ENCODE assay signal across 13 cellular contexts in the genomic region with DNA sequence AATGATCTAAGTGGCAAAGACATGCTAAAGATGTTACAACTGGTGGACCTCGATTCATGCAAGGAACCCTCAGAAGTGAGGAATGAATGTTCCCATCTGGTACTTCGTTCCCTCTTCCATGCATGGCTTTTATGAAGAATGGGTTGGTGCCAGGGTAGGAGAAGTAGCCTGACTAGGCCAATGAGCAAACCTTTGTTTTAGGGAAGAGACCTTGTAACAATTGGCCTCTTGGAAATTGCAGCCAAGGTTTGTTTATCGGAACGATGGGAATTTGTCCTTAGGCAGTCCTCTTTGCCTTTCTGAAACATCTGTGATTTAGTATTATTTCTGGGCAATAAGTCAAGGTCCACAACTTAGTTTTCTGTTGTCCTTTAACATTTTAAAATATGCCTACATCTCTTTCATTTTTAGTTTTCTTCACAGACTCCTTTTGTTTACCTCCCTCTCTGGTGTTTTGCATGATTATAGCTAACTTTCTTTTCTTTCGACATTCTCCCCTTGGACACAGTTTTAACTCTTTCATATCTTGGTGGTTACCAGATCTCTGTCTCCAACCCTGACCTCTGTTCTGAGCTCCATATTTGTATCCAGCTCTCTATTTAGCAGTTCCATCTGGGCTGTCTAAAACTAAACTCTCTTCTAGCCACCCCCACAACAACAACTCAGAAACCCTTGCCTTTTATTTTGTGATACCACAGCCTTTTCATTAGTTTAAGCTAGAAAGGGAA.
A peak's percentile ranks its signal among the peaks of the same experiment; 100 is the strongest.
DNase-seq lines count a peak whose midpoint lies in the region; TF ChIP-seq lines count a peak whose summit lies in the region.
"Had no signal": no experiment of that assay in that cellular context is flagged by ENCODE, and none has a peak within 500 bp of the region (broad histone marks: within the 10 kb centered on the region; RNA-seq: fewer than 3 reads in every experiment).

No MANE protein-coding gene starts in this region.

- intact Hi-C loops in cardiac septum (cut with DNase I) = no loop called here

- H3K27ac Mint-ChIP-seq in type B pancreatic cell = peak overlapping the region; percentile 66
- no peak overlapping the region for H3K27ac Mint-ChIP-seq in activated CD4-positive, alpha-beta memory T cell treated with anti-CD3 and anti-CD28 coated beads, Interleukin-2, amount 10 ng/mL, durations not matched to agents 7 days and 5 days

- POLR2A ChIA-PET in activated CD4-positive, alpha-beta memory T cell treated with anti-CD3 and anti-CD28 coated beads, Interleukin-2, amount 10 ng/mL, durations not matched to agents 7 days and 5 days (lab: Charles Lee) = no interaction called here

- H3K9me3 Mint-ChIP-seq in type B pancreatic cell = no peaks in the 10 kb centered on the region
- H3K9me3 Mint-ChIP-seq in activated CD4-positive, alpha-beta memory T cell treated with anti-CD3 and anti-CD28 coated beads, Interleukin-2, amount 10 ng/mL, durations not matched to agents 7 days and 5 days = no peaks in the 10 kb centered on the region

- TF ChIP-seq CTCF in HFF-Myc (IDR thresholded peaks at IDR 0.05; ENCODE audit: low read depth, low read length, missing control alignments) (no peak), liver (IDR thresholded peaks at IDR 0.05; ENCODE audit: low read depth, low read length, missing input control) (no peak), type B pancreatic cell (conservative IDR thresholded peaks at IDR 0.05) (no peak)

- H3K9ac ChIP-seq in liver (ENCODE audit: low read depth in 1 of 2, low read length in 2 of 2) = peak overlapping the region in 1 of 2 donors; percentile 12

- CTCF ChIA-PET in activated CD4-positive, alpha-beta memory T cell treated with anti-CD3 and anti-CD28 coated beads, Interleukin-2, amount 10 ng/mL, durations not matched to agents 7 days and 5 days (lab: Charles Lee) = no interaction called here

- no peaks in the 10 kb centered on the region for H3K36me3 Mint-ChIP-seq in type B pancreatic cell
- no peaks in the 10 kb centered on the region for H3K36me3 Mint-ChIP-seq in activated CD4-positive, alpha-beta memory T cell treated with anti-CD3 and anti-CD28 coated beads, Interleukin-2, amount 10 ng/mL, durations not matched to agents 7 days and 5 days (ENCODE audit: low read depth)

- peak overlapping the region; percentile 55 for H3K4me3 Mint-ChIP-seq in type B pancreatic cell
- no peak overlapping the region for H3K4me3 Mint-ChIP-seq in activated CD4-positive, alpha-beta memory T cell treated with anti-CD3 and anti-CD28 coated beads, Interleukin-2, amount 10 ng/mL, durations not matched to agents 7 days and 5 days

- H3K36me3 ChIP-seq in liver (ENCODE audit: control insufficient read depth in 4 of 4, insufficient read depth in 3 of 4, low read depth in 1 of 4, low read length in 3 of 4) = no peaks in the 10 kb centered on the region
- H3K36me3 ChIP-seq: tibial artery had no signal

- peaks cover 28% of the 10 kb centered on the region for H3K4me1 Mint-ChIP-seq in type B pancreatic cell (ENCODE audit: unreplicated experiment)
- peaks cover 2% of the 10 kb centered on the region for H3K4me1 Mint-ChIP-seq in activated CD4-positive, alpha-beta memory T cell treated with anti-CD3 and anti-CD28 coated beads, Interleukin-2, amount 10 ng/mL, durations not matched to agents 7 days and 5 days

- H3K4me3 ChIP-seq in HFF-Myc (replicated peaks; ENCODE audit: low read depth, low read length) (no peak overlapping the region), liver (ENCODE audit: low read depth in 1 of 3, low read length in 3 of 3) (no peak overlapping the region)
- H3K4me3 ChIP-seq: tibial artery had no signal

- H3K9me3 ChIP-seq in liver (ENCODE audit: control insufficient read depth in 4 of 4, low read length in 3 of 4) = no peaks in the 10 kb centered on the region
- H3K9me3 ChIP-seq: tibial artery had no signal

- TF ChIP-seq RAD21 in liver (IDR thresholded peaks at IDR 0.05) = no peak

- DNase-seq in HFF-Myc (ENCODE audit: extremely low read depth, low read depth) (peak; percentile 19), type B pancreatic cell (ENCODE audit: extremely low spot score, unreplicated experiment) (no peak), cardiac septum (ENCODE audit: low spot score) (no peak)
- DNase-seq in activated CD4-positive, alpha-beta memory T cell treated with anti-CD3 and anti-CD28 coated beads, Interleukin-2, amount 10 ng/mL, durations not matched to agents 7 days and 5 days = no peak
- no peak for DNase-seq in activated CD4-positive, CD25-positive, alpha-beta regulatory T cell treated with anti-CD3 and anti-CD28 coated beads, Interleukin-2, amount 50 U/mL, for 72 hours
- DNase-seq: activated CD8-positive, alpha-beta memory T cell treated with anti-CD3 and anti-CD28 coated beads for 24 hours; erythroblast; left cardiac atrium; NCI-H1930; T-helper 1 cell; tibial artery had no signal

- H3K27ac ChIP-seq in cingulate gyrus (ENCODE audit: low read depth, low read length) (peak overlapping the region; percentile 75), liver (ENCODE audit: low read depth in 1 of 2, low read length in 2 of 2) (peak overlapping the region; percentile 32 to 51)

- H3K27me3 ChIP-seq in liver (ENCODE audit: control insufficient read depth in 4 of 4, insufficient read depth in 4 of 4, low read length in 3 of 4) = no peaks in the 10 kb centered on the region
- H3K27me3 ChIP-seq: tibial artery had no signal

- no peaks in the 10 kb centered on the region for H3K27me3 Mint-ChIP-seq in type B pancreatic cell
- H3K27me3 Mint-ChIP-seq in activated CD4-positive, alpha-beta memory T cell treated with anti-CD3 and anti-CD28 coated beads, Interleukin-2, amount 10 ng/mL, durations not matched to agents 7 days and 5 days = no peaks in the 10 kb centered on the region

- 37% methylated on average over 5 of the region's 5 CpGs for WGBS in liver

- peaks cover 19 to 54% (median 44%) of the 10 kb centered on the region in 4 donors for H3K4me1 ChIP-seq in liver (ENCODE audit: control insufficient read depth in 4 of 4, insufficient read depth in 4 of 4, low read length in 3 of 4)

TF ChIP-seq in liver, 16 proteins besides CTCF, POLR2A, EP300 and RAD21:
- TF ChIP-seq JUND (IDR thresholded peaks at IDR 0.05) (no peak), RXRA (IDR thresholded peaks at IDR 0.05) (peak in 1 of 2 donors; percentile 32), HNF4A (conservative IDR thresholded peaks at IDR 0.05) (peak; percentile 17 to 21)
